ENCODE assay signal across 30 cellular contexts in genomic region chr21:38319781-38320180, GRCh38.
DNase-seq lines count a peak whose midpoint lies in the region; ATAC-seq and TF ChIP-seq lines count a peak whose summit lies in the region.
"Had no signal": no experiment of that assay in that cellular context is flagged by ENCODE, and none has a peak within 500 bp of the region (broad histone marks: within the 10 kb centered on the region; RNA-seq: fewer than 3 reads in every experiment).

No MANE protein-coding gene starts in this region.

- no peaks in the 10 kb centered on the region for H3K27me3 Mint-ChIP-seq in MCF 10A (ENCODE audit: insufficient read depth, unreplicated experiment)
- H3K27me3 Mint-ChIP-seq: activated CD4-positive, alpha-beta memory T cell treated with anti-CD3 and anti-CD28 coated beads for 36 hours; activated naive CD8-positive, alpha-beta T cell; progenitor cell of endocrine pancreas had no signal

- no TSS peak for BruUV-seq in mammary epithelial cell (replicated peaks; lab: Mats Ljungman, UMichigan)
- no TSS peak for BruUV-seq in MCF 10A (replicated peaks; lab: Mats Ljungman, UMichigan)

- H3K4me3 ChIP-seq in mammary epithelial cell (replicated peaks in 1 of 3; ENCODE audit: insufficient read depth in 1 of 3, low read depth in 2 of 3, low read length in 3 of 3) (no peak overlapping the region), mucosa of descending colon (no peak overlapping the region)
- H3K4me3 ChIP-seq: BLaER1, body of pancreas, lower lobe of right lung, neural progenitor cell had no signal

- TF ChIP-seq CTCF in mammary epithelial cell (conservative IDR thresholded peaks at IDR 0.05 in 1 of 2, IDR thresholded peaks at IDR 0.05 in 1 of 2; ENCODE audit: extremely low read depth in 1 of 2, insufficient read depth in 1 of 2, low read depth in 1 of 2, low read length in 2 of 2) (no peak), MCF 10A (IDR thresholded peaks at IDR 0.05; ENCODE audit: unreplicated experiment) (no peak), mucosa of descending colon (IDR thresholded peaks at IDR 0.05) (no peak)

- H4K20me1 ChIP-seq in mammary epithelial cell (ENCODE audit: insufficient read depth, low read length) = no peaks in the 10 kb centered on the region
- H4K20me1 ChIP-seq: BLaER1 had no signal

- H3K27ac ChIP-seq in mammary epithelial cell (ENCODE audit: insufficient read depth, low read depth, low read length) = no peak overlapping the region
- H3K27ac ChIP-seq: BLaER1, body of pancreas, HL-60, lower lobe of right lung, neural progenitor cell had no signal

- WGBS in mammary epithelial cell (ENCODE audit: low coverage, missing lambda C conversion rate) = 38% methylated on average over 7 of the region's 7 CpGs

- POLR2A ChIA-PET in MCF 10A (lab: Yijun Ruan, JAX) = no interaction called here

- peaks cover 17% of the 10 kb centered on the region for H3K4me1 Mint-ChIP-seq in MCF 10A (ENCODE audit: insufficient read depth, unreplicated experiment)

- H3K36me3 ChIP-seq in mammary epithelial cell (ENCODE audit: insufficient read depth, low read length) (no peaks in the 10 kb centered on the region), mucosa of descending colon (ENCODE audit: low read depth) (no peaks in the 10 kb centered on the region)
- H3K36me3 ChIP-seq: BLaER1, lower lobe of right lung, neural progenitor cell had no signal

- no peaks in the 10 kb centered on the region for H3K36me3 Mint-ChIP-seq in MCF 10A (ENCODE audit: insufficient read depth, unreplicated experiment)
- H3K36me3 Mint-ChIP-seq: activated CD4-positive, alpha-beta memory T cell treated with anti-CD3 and anti-CD28 coated beads for 36 hours; activated naive CD8-positive, alpha-beta T cell; neural progenitor cell; type B pancreatic cell had no signal

- no peak overlapping the region for H3K9ac ChIP-seq in mammary epithelial cell (ENCODE audit: insufficient read depth, low read length)
- H3K9ac ChIP-seq: BLaER1, neural progenitor cell had no signal

- H3K9me3 ChIP-seq in mammary epithelial cell (replicated peaks; ENCODE audit: insufficient read depth, low read length) (no peaks in the 10 kb centered on the region), mucosa of descending colon (no peaks in the 10 kb centered on the region)
- H3K9me3 ChIP-seq: body of pancreas, lower lobe of right lung had no signal

- dilution Hi-C loops in mammary epithelial cell (cut with HindIII; ENCODE audit: low sequenced_read_pairs) = no loop called here

- in situ Hi-C loops in mammary epithelial cell (cut with MboI; ENCODE audit: low sequenced_read_pairs in 2 of 2) = no loop called here

- intact Hi-C loops in mammary epithelial cell (cut with micrococcal nuclease) = no loop called here
- intact Hi-C loops in MCF 10A (cut with micrococcal nuclease) = no loop called here
- intact Hi-C loops in mucosa of descending colon (cut with DNase I, micrococcal nuclease) = no loop called here

- H3K27ac Mint-ChIP-seq in MCF 10A (ENCODE audit: low read depth, unreplicated experiment) = no peak overlapping the region
- H3K27ac Mint-ChIP-seq: activated CD4-positive, alpha-beta memory T cell treated with anti-CD3 and anti-CD28 coated beads for 36 hours; activated naive CD8-positive, alpha-beta T cell; neural progenitor cell; progenitor cell of endocrine pancreas; type B pancreatic cell had no signal

- no peaks in the 10 kb centered on the region for H3K27me3 ChIP-seq in mammary epithelial cell (ENCODE audit: insufficient read depth, low read length)
- H3K27me3 ChIP-seq: BLaER1, body of pancreas, neural progenitor cell had no signal

- H3K4me3 Mint-ChIP-seq in MCF 10A (ENCODE audit: unreplicated experiment) = no peak overlapping the region
- H3K4me3 Mint-ChIP-seq: activated CD4-positive, alpha-beta memory T cell treated with anti-CD3 and anti-CD28 coated beads for 36 hours; activated naive CD8-positive, alpha-beta T cell; neural progenitor cell; type B pancreatic cell had no signal

- H2AFZ ChIP-seq in mammary epithelial cell (ENCODE audit: low read depth, low read length) = peak overlapping the region; percentile 60
- H2AFZ ChIP-seq: neural progenitor cell had no signal

- H3K9me3 Mint-ChIP-seq in MCF 10A (ENCODE audit: unreplicated experiment) = no peaks in the 10 kb centered on the region
- H3K9me3 Mint-ChIP-seq: activated CD4-positive, alpha-beta memory T cell treated with anti-CD3 and anti-CD28 coated beads for 36 hours had no signal

- H3K4me1 ChIP-seq in mammary epithelial cell (ENCODE audit: insufficient read depth, low read length) (peaks cover 16% of the 10 kb centered on the region), mucosa of descending colon (ENCODE audit: low read depth) (no peaks in the 10 kb centered on the region)
- H3K4me1 ChIP-seq: body of pancreas, Caco-2 had no signal

- no peaks in the 10 kb centered on the region for H3K79me2 ChIP-seq in mammary epithelial cell (ENCODE audit: insufficient read depth, low read length)

- DNase-seq in mammary epithelial cell (peak; percentile 83), MCF 10A (ENCODE audit: unreplicated experiment) (no peak), amniotic epithelial cell (ENCODE audit: low read depth) (peak; percentile 55), iris pigment epithelial cell (ENCODE audit: low read depth) (peak; percentile 54), NCI-H345 (lab: John Stamatoyannopoulos, UW) (no peak), mucosa of descending colon (no peak), anterior cingulate cortex (lab: John Stamatoyannopoulos, UW) (no peak)
- DNase-seq: 8988T; activated CD4-positive, alpha-beta memory T cell treated with anti-CD3 and anti-CD28 coated beads for 36 hours; activated CD8-positive, alpha-beta memory T cell treated with anti-CD3 and anti-CD28 coated beads, Interleukin-2, amount 50 U/mL, for 48 hours; body of pancreas; Caco-2; DMS79; effector CD8-positive, alpha-beta T cell; islet precursor cell; lower lobe of right lung; NCI-H1105; NCI-H2029 treated with DMSO at 0.1 percent for 48 hours; PC-3; SHP77 treated with DMSO at 0.1 percent for 48 hours; stimulated activated CD4-positive, alpha-beta T cell treated with anti-CD3 and anti-CD28 coated beads, Interleukin-1b, Interleukin-23, amount 100 ng/mL, for 48 hours had no signal

- CTCF ChIA-PET in mammary epithelial cell (lab: Charles Lee; ENCODE audit: low non-redundant PET) = no interaction called here
- CTCF ChIA-PET in MCF 10A (lab: Yijun Ruan, JAX) = interaction anchor here (0.9 kb wide), 1 partner anchor 32 kb away, joined by 4 read pairs; no protein-coding TSS in a partner anchor

- ATAC-seq in mucosa of descending colon (no peak), GM18870 (IDR thresholded peaks at IDR 0.05; ENCODE audit: unreplicated experiment) (no peak)
- ATAC-seq: activated CD4-positive, CD25-positive, alpha-beta regulatory T cell treated with anti-CD3 and anti-CD28 coated beads, Interleukin-2, amount 50 U/mL, for 24 hours; body of pancreas; esophagus mucosa; lower lobe of right lung; PC-3 had no signal

- H3K4me2 ChIP-seq in mammary epithelial cell (ENCODE audit: insufficient read depth, low read depth, low read length) = no peak overlapping the region
- H3K4me2 ChIP-seq: BLaER1, neural progenitor cell had no signal

Comparison
In these comparisons a context has a peak if more than half of its experiments do, and no peak if none do; other contexts are left out.
1. DNase-seq: peak in mammary epithelial cell (single experiment), amniotic epithelial cell (single experiment) and iris pigment epithelial cell (single experiment); none in MCF 10A (single experiment), NCI-H345 (single experiment), mucosa of descending colon (0 of 3) and anterior cingulate cortex (0 of 58).